In the genomic region with DNA sequence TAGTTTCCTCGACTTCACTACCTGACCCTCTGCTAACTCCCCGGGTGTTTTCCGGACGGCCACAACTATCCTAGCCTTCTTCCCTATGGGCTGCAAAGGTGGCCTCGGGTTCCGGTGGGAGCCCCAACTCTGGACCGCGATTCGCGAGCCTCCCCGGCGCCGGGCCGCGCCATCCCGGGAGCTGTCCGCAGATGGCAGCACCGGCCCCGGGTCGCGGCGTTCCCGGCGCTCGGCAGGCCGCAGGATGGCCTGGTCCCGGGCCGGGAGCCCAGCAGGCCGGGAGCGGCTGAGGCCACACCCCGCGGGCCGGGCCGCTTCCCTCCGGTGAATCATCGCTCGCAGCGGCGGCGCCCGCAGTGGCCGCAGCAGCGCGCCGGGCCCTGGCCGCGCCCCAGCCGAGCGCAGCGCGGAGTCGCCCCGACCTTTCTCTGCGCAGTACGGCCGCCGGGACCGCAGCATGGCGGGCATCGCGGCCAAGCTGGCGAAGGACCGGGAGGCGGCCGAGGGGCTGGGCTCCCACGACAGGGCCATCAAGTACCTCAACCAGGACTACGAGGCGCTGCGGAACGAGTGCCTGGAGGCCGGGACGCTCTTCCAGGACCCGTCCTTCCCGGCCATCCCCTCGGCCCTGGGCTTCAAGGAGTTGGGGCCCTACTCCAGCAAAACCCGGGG, we compare ENCODE assay signal across 8 cellular contexts.
DNase-seq lines count a peak whose midpoint lies in the region; ATAC-seq and TF ChIP-seq lines count a peak whose summit lies in the region.

CAPN2 (plus strand) TSS at position 356 of the 672 bp plus-strand sequence; CDS start at position 458, 102 bp downstream.

- TF ChIP-seq CTCF in RWPE1 (conservative IDR thresholded peaks at IDR 0.05; ENCODE audit: low read depth) (peak; percentile 90), nephron progenitor cell (IDR thresholded peaks at IDR 0.05) (peak; percentile 40), tibial artery (IDR thresholded peaks at IDR 0.05) (peak; percentile 81 to 89)

- peaks cover 19% of the 10 kb centered on the region for H3K27me3 Mint-ChIP-seq in activated naive CD4-positive, alpha-beta T cell treated with anti-CD3 and anti-CD28 coated beads, Interleukin-2, amount 10 ng/mL, durations not matched to agents 7 days and 5 days
- H3K27me3 Mint-ChIP-seq in nephron progenitor cell (ENCODE audit: low read depth, poor library complexity), result peaks cover 15% of the 10 kb centered on the region

- intact Hi-C loops in tibial artery (cut with DNase I; ENCODE audit: low total_unique reads), result loop anchor here (2.0 kb wide), 1 partner anchor 36 kb away; no protein-coding TSS in a partner anchor

- H3K4me3 Mint-ChIP-seq in activated naive CD4-positive, alpha-beta T cell treated with anti-CD3 and anti-CD28 coated beads, Interleukin-2, amount 10 ng/mL, durations not matched to agents 7 days and 5 days, result peak within 1 kb of the TSS; percentile 76
- H3K4me3 Mint-ChIP-seq in nephron progenitor cell, result peak within 1 kb of the TSS; percentile 94

- peaks cover 0 to 67% (median 53%) of the 10 kb centered on the region in 4 donors for H3K4me1 ChIP-seq in tibial artery

- no peaks in the 10 kb centered on the region for H3K27me3 ChIP-seq in tibial artery

- peak within 1 kb of the TSS; percentile 82 for H3K27ac Mint-ChIP-seq in activated naive CD4-positive, alpha-beta T cell treated with anti-CD3 and anti-CD28 coated beads, Interleukin-2, amount 10 ng/mL, durations not matched to agents 7 days and 5 days
- H3K27ac Mint-ChIP-seq in nephron progenitor cell, result peak within 1 kb of the TSS; percentile 47

- DNase-seq in COLO829 (ENCODE audit: low spot score) (peak; percentile 73), RWPE1 (ENCODE audit: low spot score) (peak; percentile 88), foreskin melanocyte (peak; percentile 60), nephron progenitor cell (peak; percentile 83), tibial artery (peak; percentile 75 to 92)
- peak; percentile 68 for DNase-seq in activated naive CD4-positive, alpha-beta T cell treated with anti-CD3 and anti-CD28 coated beads, Interleukin-2, amount 10 ng/mL, durations not matched to agents 7 days and 5 days

- H3K36me3 ChIP-seq in tibial artery, result peaks cover 0 to 3% (median 2%) of the 10 kb centered on the region in 3 donors

- H3K4me3 ChIP-seq in tibial artery, result peak within 1 kb of the TSS; percentile 66 to 71

- no peaks in the 10 kb centered on the region for H3K9me3 Mint-ChIP-seq in activated naive CD4-positive, alpha-beta T cell treated with anti-CD3 and anti-CD28 coated beads, Interleukin-2, amount 10 ng/mL, durations not matched to agents 7 days and 5 days
- H3K9me3 Mint-ChIP-seq in nephron progenitor cell, result no peaks in the 10 kb centered on the region

- POLR2A ChIA-PET in RWPE1 (lab: Yijun Ruan, JAX; ENCODE audit: low non-redundant PET), result no interaction called here

- H3K9me3 ChIP-seq in tibial artery, result no peaks in the 10 kb centered on the region

- CTCF ChIA-PET in RWPE1 (lab: Yijun Ruan, JAX), result interaction anchor here (0.5 to 1.9 kb wide), 6 partner anchors 11 to 1728 kb away, joined by 3 to 9 read pairs (median 4); no protein-coding TSS in a partner anchor
- CTCF ChIA-PET in activated naive CD4-positive, alpha-beta T cell treated with anti-CD3 and anti-CD28 coated beads, Interleukin-2, amount 10 ng/mL, durations not matched to agents 7 days and 5 days (lab: Charles Lee), result interaction anchor here (0.9 to 4.0 kb wide), 11 partner anchors 11 to 134 kb away, joined by 3 to 71 read pairs (median 4); no protein-coding TSS in a partner anchor

- peaks cover 67% of the 10 kb centered on the region for H3K4me1 Mint-ChIP-seq in activated naive CD4-positive, alpha-beta T cell treated with anti-CD3 and anti-CD28 coated beads, Interleukin-2, amount 10 ng/mL, durations not matched to agents 7 days and 5 days
- peaks cover 50% of the 10 kb centered on the region for H3K4me1 Mint-ChIP-seq in nephron progenitor cell

- ATAC-seq in GM19372 (IDR thresholded peaks at IDR 0.05; ENCODE audit: low read depth, unreplicated experiment) (peak; percentile 61), HG03469 (IDR thresholded peaks at IDR 0.05; ENCODE audit: unreplicated experiment) (peak; percentile 48)

- H3K36me3 Mint-ChIP-seq in activated naive CD4-positive, alpha-beta T cell treated with anti-CD3 and anti-CD28 coated beads, Interleukin-2, amount 10 ng/mL, durations not matched to agents 7 days and 5 days, result peaks cover 29% of the 10 kb centered on the region
- no peaks in the 10 kb centered on the region for H3K36me3 Mint-ChIP-seq in nephron progenitor cell (ENCODE audit: low read depth)

- peak within 1 kb of the TSS; percentile 94 for H3K27ac ChIP-seq in RWPE1
- peak within 1 kb of the TSS; percentile 85 to 90 for H3K27ac ChIP-seq in tibial artery

Comparison
In these comparisons a context has a peak if more than half of its experiments do, and no peak if none do; other contexts are left out.
1. Peak in every context shown above with its lines: DNase-seq, ATAC-seq, H3K4me3 ChIP-seq and H3K27ac ChIP-seq.
2. CTCF ChIP-seq: peak in every context shown above with its lines; median percentile 90 in RWPE1; 85 in tibial artery; 40 in nephron progenitor cell.